ENCODE assay signal across 20 cellular contexts in genomic region chr13:73991884-73992283, GRCh38.
A peak's percentile ranks its signal among the peaks of the same experiment; 100 is the strongest.
DNase-seq lines count a peak whose midpoint lies in the region; ATAC-seq and TF ChIP-seq lines count a peak whose summit lies in the region.
"Had no signal": no experiment of that assay in that cellular context is flagged by ENCODE, and none has a peak within 500 bp of the region (broad histone marks: within the 10 kb centered on the region; RNA-seq: fewer than 3 reads in every experiment).

No MANE protein-coding gene starts in this region.

- no peaks in the 10 kb centered on the region for H4K20me1 ChIP-seq in OCI-LY7 (ENCODE audit: insufficient read depth, low read length)

- no peaks in the 10 kb centered on the region for H3K27me3 Mint-ChIP-seq in activated naive CD4-positive, alpha-beta T cell treated with anti-CD3 and anti-CD28 coated beads, Interleukin-2, amount 50 U/mL, for 24 hours
- H3K27me3 Mint-ChIP-seq in progenitor cell of endocrine pancreas, result no peaks in the 10 kb centered on the region
- H3K27me3 Mint-ChIP-seq: IgD-negative memory B cell, naive B cell had no signal

- no peaks in the 10 kb centered on the region for H3K9me3 Mint-ChIP-seq in activated naive CD4-positive, alpha-beta T cell treated with anti-CD3 and anti-CD28 coated beads, Interleukin-2, amount 50 U/mL, for 24 hours
- no peaks in the 10 kb centered on the region for H3K9me3 Mint-ChIP-seq in progenitor cell of endocrine pancreas (ENCODE audit: low read depth)
- H3K9me3 Mint-ChIP-seq: IgD-negative memory B cell; naive B cell; T-helper 1 cell treated with Interleukin-12 subunit alpha and Interleukin-12 subunit beta and Interleukin-4 antibody, amounts not matched to agents 30 μg/mL and 1 μg/mL, for 36 hours had no signal

- peak overlapping the region; percentile 25 for H3K27ac Mint-ChIP-seq in activated naive CD4-positive, alpha-beta T cell treated with anti-CD3 and anti-CD28 coated beads, Interleukin-2, amount 50 U/mL, for 24 hours
- H3K27ac Mint-ChIP-seq in progenitor cell of endocrine pancreas, result peak overlapping the region; percentile 71
- H3K27ac Mint-ChIP-seq: T-helper 1 cell treated with Interleukin-12 subunit alpha and Interleukin-12 subunit beta and Interleukin-4 antibody, amounts not matched to agents 30 μg/mL and 1 μg/mL, for 36 hours had no signal

- POLR2A ChIA-PET in OCI-LY7 (lab: Charles Lee), result interaction anchor here (0.5 to 12.5 kb wide), 26 partner anchors 8 to 300 kb away, joined by 3 to 306 read pairs (median 4); partner anchors contain the start of gene KLF12

- peaks cover 72% of the 10 kb centered on the region for H3K4me1 Mint-ChIP-seq in activated naive CD4-positive, alpha-beta T cell treated with anti-CD3 and anti-CD28 coated beads, Interleukin-2, amount 50 U/mL, for 24 hours
- H3K4me1 Mint-ChIP-seq in progenitor cell of endocrine pancreas (ENCODE audit: low read depth), result peaks cover 39% of the 10 kb centered on the region

- no TSS peak for BruUV-seq in OCI-LY7 (replicated peaks; lab: Mats Ljungman, UMichigan)

- H3K36me3 Mint-ChIP-seq in activated naive CD4-positive, alpha-beta T cell treated with anti-CD3 and anti-CD28 coated beads, Interleukin-2, amount 50 U/mL, for 24 hours, result peaks cover 14% of the 10 kb centered on the region
- peaks cover 2% of the 10 kb centered on the region for H3K36me3 Mint-ChIP-seq in progenitor cell of endocrine pancreas (ENCODE audit: insufficient read depth)

- peak overlapping the region; percentile 99 for H3K27ac ChIP-seq in OCI-LY7 (ENCODE audit: low read depth, low read length, poor library complexity, severe bottlenecking)
- H3K27ac ChIP-seq: Peyer's patch, thyroid gland had no signal

- no peak overlapping the region for H3K4me3 Mint-ChIP-seq in activated naive CD4-positive, alpha-beta T cell treated with anti-CD3 and anti-CD28 coated beads, Interleukin-2, amount 50 U/mL, for 24 hours
- no peak overlapping the region for H3K4me3 Mint-ChIP-seq in progenitor cell of endocrine pancreas (ENCODE audit: low read depth)
- H3K4me3 Mint-ChIP-seq: T-helper 1 cell treated with Interleukin-12 subunit alpha and Interleukin-12 subunit beta and Interleukin-4 antibody, amounts not matched to agents 30 μg/mL and 1 μg/mL, for 36 hours had no signal

- CTCF ChIA-PET in OCI-LY7 (lab: Charles Lee; ENCODE audit: unreplicated experiment), result interaction anchor here (1.0 to 1.3 kb wide), 4 partner anchors 19 to 103 kb away, joined by 3 to 7 read pairs (median 3); no protein-coding TSS in a partner anchor

- no peaks in the 10 kb centered on the region for H3K9me2 ChIP-seq in OCI-LY7 (ENCODE audit: insufficient read depth, low read length)

- peaks cover 23% of the 10 kb centered on the region; the same call in 1 of the 2 replicates for H3K36me3 ChIP-seq in OCI-LY7 (ENCODE audit: insufficient read depth, low read length)
- H3K36me3 ChIP-seq: Peyer's patch, thyroid gland had no signal

- H3K4me3 ChIP-seq in OCI-LY7 (ENCODE audit: low read depth, low read length, poor library complexity, severe bottlenecking), result peak overlapping the region; percentile 56
- H3K4me3 ChIP-seq: Peyer's patch, thyroid gland had no signal

- no peak for DNase-seq in activated naive CD4-positive, alpha-beta T cell (lab: John Stamatoyannopoulos, UW)
- peak; percentile 89 for DNase-seq in NAMALWA (ENCODE audit: low spot score)
- DNase-seq in OCI-LY7 (ENCODE audit: low spot score), result peak; percentile 84
- DNase-seq in progenitor cell of endocrine pancreas (ENCODE audit: low spot score, unreplicated experiment), result no peak
- no peak for DNase-seq in NCI-H774 (lab: John Stamatoyannopoulos, UW)
- DNase-seq: ACHN; activated CD4-positive, alpha-beta T cell treated with anti-CD3 and anti-CD28 coated beads for 48 hours; activated T-cell treated with anti-CD3 and anti-CD28 coated beads, Interleukin-2, amount 50 U/mL, for 1 hour; aorta; left ventricle myocardium superior; naive B cell; NCI-H1694 treated with DMSO at 0.1 percent for 48 hours; Peyer's patch; stimulated activated CD4-positive, alpha-beta T cell treated with anti-CD3 and anti-CD28 coated beads, Interleukin-1b, Interleukin-23, amount 100 ng/mL, for 48 hours; thyroid gland had no signal

- TF ChIP-seq CTCF in OCI-LY7 (conservative IDR thresholded peaks at IDR 0.05; ENCODE audit: low read length), result no peak
- TF ChIP-seq CTCF in progenitor cell of endocrine pancreas (IDR thresholded peaks at IDR 0.05; ENCODE audit: unreplicated experiment), result no peak

- peak overlapping the region; percentile 94 for H3K4me2 ChIP-seq in OCI-LY7 (ENCODE audit: low read length)

- ATAC-seq in GM21576 (IDR thresholded peaks at IDR 0.05; ENCODE audit: unreplicated experiment) (no peak), GM19035 (IDR thresholded peaks at IDR 0.05; ENCODE audit: unreplicated experiment) (no peak)
- ATAC-seq: left ventricle myocardium superior had no signal

- intact Hi-C loops in OCI-LY7 (cut with micrococcal nuclease; ENCODE audit: unreplicated experiment), result loop anchor here (1.0 to 10.0 kb wide), 6 partner anchors 19 to 293 kb away; partner anchors contain the start of gene KLF12

- H3K9me3 ChIP-seq in OCI-LY7 (ENCODE audit: low read length), result peaks cover 10% of the 10 kb centered on the region; the same call in 1 of the 2 replicates
- H3K9me3 ChIP-seq: Peyer's patch, thyroid gland had no signal

- peaks cover 98% of the 10 kb centered on the region for H3K4me1 ChIP-seq in OCI-LY7 (ENCODE audit: insufficient read depth, low read length, poor library complexity, severe bottlenecking)
- H3K4me1 ChIP-seq: Peyer's patch, thyroid gland had no signal

- peak overlapping the region; percentile 33; the same call in 1 of the 2 replicates for H2AFZ ChIP-seq in OCI-LY7 (ENCODE audit: low read length)

- H3K79me2 ChIP-seq in OCI-LY7 (ENCODE audit: insufficient read depth, low read depth, low read length), result peaks cover 62% of the 10 kb centered on the region

Comparison
In these comparisons a context has a peak if more than half of its experiments do, and no peak if none do; other contexts are left out.
1. DNase-seq: peak in NAMALWA (single experiment) and OCI-LY7 (single experiment); none in activated naive CD4-positive, alpha-beta T cell (0 of 4), progenitor cell of endocrine pancreas (single experiment) and NCI-H774 (single experiment).